In the genomic region with DNA sequence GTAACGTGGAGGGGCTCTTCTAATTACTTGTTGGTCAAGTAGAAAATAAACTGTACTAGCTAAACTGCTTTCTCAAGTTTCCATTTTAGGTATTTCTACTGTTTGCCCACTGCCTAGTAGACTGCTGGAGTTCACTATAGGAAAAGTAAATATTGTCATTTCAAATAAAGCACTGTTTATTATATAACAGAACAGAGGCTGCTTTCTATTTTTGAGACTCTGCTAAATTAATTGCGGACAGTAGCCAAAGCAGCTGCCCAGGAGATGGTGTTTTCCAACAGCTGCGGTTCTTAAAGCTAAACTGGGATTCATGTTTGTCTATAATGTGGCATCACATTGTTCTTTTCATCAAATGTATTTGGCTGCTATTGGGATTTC, we compare ENCODE assay signal across 20 cellular contexts. TPM values are rescaled to one million over a fixed set of nuclear protein-coding genes. Genes with fewer than 3 reads are reported as not detected.
DNase-seq lines count a peak whose midpoint lies in the region; ATAC-seq lines count a peak whose summit lies in the region.
"Had no signal": no experiment of that assay in that cellular context is flagged by ENCODE, and none has a peak within 500 bp of the region (broad histone marks: within the 10 kb centered on the region; RNA-seq: fewer than 3 reads in every experiment).

No MANE protein-coding gene starts in this region.

- no peaks in the 10 kb centered on the region for H3K4me1 Mint-ChIP-seq in activated T-helper 2 cell treated with anti-CD3 and anti-CD28 coated beads, Interferon-gamma antibody, Interleukin-2, Interleukin-4, amounts not matched to agents 10 μg/mL and 5 μg/mL and 100 μg/mL, durations not matched to agents 14 hours and 24 hours and 36 hours (ENCODE audit: low read depth)
- H3K4me1 Mint-ChIP-seq in immature natural killer cell, result no peaks in the 10 kb centered on the region
- H3K4me1 Mint-ChIP-seq: activated naive CD4-positive, alpha-beta T cell treated with anti-CD3 and anti-CD28 coated beads, Interleukin-2, amount 50 U/mL, for 24 hours had no signal

- H3K9ac ChIP-seq in skeletal muscle satellite cell (ENCODE audit: low read depth, low read length), result no peak overlapping the region

- H3K36me3 ChIP-seq in skeletal muscle satellite cell (ENCODE audit: insufficient read depth, low read length), result no peaks in the 10 kb centered on the region
- H3K36me3 ChIP-seq: uterus had no signal

- H3K27me3 Mint-ChIP-seq in activated T-helper 2 cell treated with anti-CD3 and anti-CD28 coated beads, Interferon-gamma antibody, Interleukin-2, Interleukin-4, amounts not matched to agents 10 μg/mL and 5 μg/mL and 100 μg/mL, durations not matched to agents 14 hours and 24 hours and 36 hours (ENCODE audit: low read depth), result peaks cover 40% of the 10 kb centered on the region
- peaks cover 8 to 17% (median 11%) of the 10 kb centered on the region in 3 donors for H3K27me3 Mint-ChIP-seq in immature natural killer cell (ENCODE audit: low read depth in 3 of 3)

- H3K9me3 ChIP-seq in skeletal muscle satellite cell (replicated peaks; ENCODE audit: low read length), result no peaks in the 10 kb centered on the region
- H3K9me3 ChIP-seq: uterus had no signal

- H3K4me3 Mint-ChIP-seq in activated T-helper 2 cell treated with anti-CD3 and anti-CD28 coated beads, Interferon-gamma antibody, Interleukin-2, Interleukin-4, amounts not matched to agents 10 μg/mL and 5 μg/mL and 100 μg/mL, durations not matched to agents 14 hours and 24 hours and 36 hours (ENCODE audit: low read depth), result no peak overlapping the region
- H3K4me3 Mint-ChIP-seq in immature natural killer cell, result no peak overlapping the region
- H3K4me3 Mint-ChIP-seq: activated naive CD4-positive, alpha-beta T cell treated with anti-CD3 and anti-CD28 coated beads, Interleukin-2, amount 50 U/mL, for 24 hours; activated T-cell treated with anti-CD3 and anti-CD28 coated beads, Interleukin-2, amount 50 U/mL, for 72 hours had no signal

- H3K36me3 Mint-ChIP-seq in activated T-helper 2 cell treated with anti-CD3 and anti-CD28 coated beads, Interferon-gamma antibody, Interleukin-2, Interleukin-4, amounts not matched to agents 10 μg/mL and 5 μg/mL and 100 μg/mL, durations not matched to agents 14 hours and 24 hours and 36 hours (ENCODE audit: low read depth), result no peaks in the 10 kb centered on the region
- H3K36me3 Mint-ChIP-seq in immature natural killer cell, result no peaks in the 10 kb centered on the region
- H3K36me3 Mint-ChIP-seq: activated naive CD4-positive, alpha-beta T cell treated with anti-CD3 and anti-CD28 coated beads, Interleukin-2, amount 50 U/mL, for 24 hours had no signal

- H3K9me3 Mint-ChIP-seq in activated T-helper 2 cell treated with anti-CD3 and anti-CD28 coated beads, Interferon-gamma antibody, Interleukin-2, Interleukin-4, amounts not matched to agents 10 μg/mL and 5 μg/mL and 100 μg/mL, durations not matched to agents 14 hours and 24 hours and 36 hours, result no peaks in the 10 kb centered on the region
- peaks cover 0 to 5% (median 0%) of the 10 kb centered on the region in 6 donors for H3K9me3 Mint-ChIP-seq in immature natural killer cell
- H3K9me3 Mint-ChIP-seq: activated naive CD4-positive, alpha-beta T cell treated with anti-CD3 and anti-CD28 coated beads, Interleukin-2, amount 50 U/mL, for 24 hours; activated T-cell treated with anti-CD3 and anti-CD28 coated beads, Interleukin-2, amount 50 U/mL, for 72 hours had no signal

- no peak overlapping the region for H3K27ac Mint-ChIP-seq in activated T-helper 2 cell treated with anti-CD3 and anti-CD28 coated beads, Interferon-gamma antibody, Interleukin-2, Interleukin-4, amounts not matched to agents 10 μg/mL and 5 μg/mL and 100 μg/mL, durations not matched to agents 14 hours and 24 hours and 36 hours
- H3K27ac Mint-ChIP-seq in immature natural killer cell, result no peak overlapping the region
- H3K27ac Mint-ChIP-seq: activated naive CD4-positive, alpha-beta T cell treated with anti-CD3 and anti-CD28 coated beads, Interleukin-2, amount 50 U/mL, for 24 hours; activated T-cell treated with anti-CD3 and anti-CD28 coated beads, Interleukin-2, amount 50 U/mL, for 72 hours had no signal

- intact Hi-C loops in activated T-helper 2 cell treated with anti-CD3 and anti-CD28 coated beads, Interferon-gamma antibody, Interleukin-2, Interleukin-4, amounts not matched to agents 10 μg/mL and 5 μg/mL and 100 μg/mL, durations not matched to agents 14 hours and 24 hours and 36 hours (cut with micrococcal nuclease), result no loop called here

- no peaks in the 10 kb centered on the region for H3K27me3 ChIP-seq in skeletal muscle satellite cell (ENCODE audit: control insufficient read depth, insufficient read depth, low read length)

- H3K4me2 ChIP-seq in skeletal muscle satellite cell (ENCODE audit: low read length), result peak overlapping the region; percentile 6

- DNase-seq in NCI-H510A treated with DMSO at 0.1 percent for 48 hours (lab: John Stamatoyannopoulos, UW), result peak; percentile 98
- DNase-seq in NCI-H510A (lab: John Stamatoyannopoulos, UW), result no peak
- peak; percentile 100 for DNase-seq in NCI-H2029 treated with DMSO at 0.1 percent for 48 hours (lab: John Stamatoyannopoulos, UW)
- peak; percentile 34 to 61 for DNase-seq in SHP77 (lab: John Stamatoyannopoulos, UW)
- DNase-seq in activated T-helper 2 cell treated with anti-CD3 and anti-CD28 coated beads, Interferon-gamma antibody, Interleukin-2, Interleukin-4, amounts not matched to agents 10 μg/mL and 5 μg/mL and 100 μg/mL, durations not matched to agents 14 hours and 24 hours and 36 hours (ENCODE audit: low spot score), result no peak
- DNase-seq in immature natural killer cell, result no peak
- DNase-seq: activated T-cell treated with anti-CD3 and anti-CD28 coated beads, Interleukin-2, amount 50 U/mL, for 72 hours; C1 segment of cervical spinal cord; DND-41; HCEC 1CT; MV-4-11; substantia nigra; SW 1271; uterus had no signal

- ATAC-seq in HG03565 (IDR thresholded peaks at IDR 0.05; ENCODE audit: unreplicated experiment), result no peak
- ATAC-seq: activated T-cell treated with anti-CD3 and anti-CD28 coated beads, Interleukin-2, amount 50 U/mL, for 72 hours; K562 had no signal

- peaks cover 6% of the 10 kb centered on the region for H3K4me1 ChIP-seq in skeletal muscle satellite cell (ENCODE audit: control insufficient read depth, insufficient read depth, low read length)
- H3K4me1 ChIP-seq: uterus had no signal

- no peak overlapping the region for H3K4me3 ChIP-seq in skeletal muscle satellite cell (ENCODE audit: low read length)
- H3K4me3 ChIP-seq: K562, uterus had no signal

RNA-seq across cellular contexts. Expression of gene SIX1, which starts 15.9 kb away (rescaled TPM):
- 8.1 and 15.9 TPM in 2 replicates for total RNA-seq in skeletal muscle satellite cell (2012; rRNA removed)
- 0.30 and 0.48 TPM in 2 replicates for total RNA-seq in activated T-helper 2 cell treated with anti-CD3 and anti-CD28 coated beads, Interferon-gamma antibody, Interleukin-2, Interleukin-4, amounts not matched to agents 10 μg/mL and 5 μg/mL and 100 μg/mL, durations not matched to agents 14 hours and 24 hours and 36 hours
- not detected for polyA plus RNA-seq in immature natural killer cell
- total RNA-seq: activated CD8-positive, alpha-beta memory T cell treated with anti-CD3 and anti-CD28 coated beads for 36 hours; activated T-cell treated with anti-CD3 and anti-CD28 coated beads, Interleukin-2, amount 50 U/mL, for 72 hours had no signal
- polyA plus RNA-seq: neural cell had no signal

RNA-seq across cellular contexts. Expression of gene SIX4, which starts 59.0 kb away (rescaled TPM):
- total RNA-seq in skeletal muscle satellite cell (2012; rRNA removed), result 9.1 and 10.0 TPM in 2 replicates
- total RNA-seq in activated T-helper 2 cell treated with anti-CD3 and anti-CD28 coated beads, Interferon-gamma antibody, Interleukin-2, Interleukin-4, amounts not matched to agents 10 μg/mL and 5 μg/mL and 100 μg/mL, durations not matched to agents 14 hours and 24 hours and 36 hours, result 1.1 and 1.3 TPM in 2 replicates
- polyA plus RNA-seq in immature natural killer cell, result not detected

Comparison
In these comparisons a context has a peak if more than half of its experiments do, and no peak if none do; other contexts are left out.
1. DNase-seq: peak in NCI-H510A treated with DMSO at 0.1 percent for 48 hours (single experiment), NCI-H2029 treated with DMSO at 0.1 percent for 48 hours (single experiment) and SHP77 (2 of 2); none in NCI-H510A (single experiment), activated T-helper 2 cell treated with anti-CD3 and anti-CD28 coated beads, Interferon-gamma antibody, Interleukin-2, Interleukin-4, amounts not matched to agents 10 μg/mL and 5 μg/mL and 100 μg/mL, durations not matched to agents 14 hours and 24 hours and 36 hours (single experiment) and immature natural killer cell (0 of 3).